15 cellular contexts compared by ENCODE assay signal in the genomic region with DNA sequence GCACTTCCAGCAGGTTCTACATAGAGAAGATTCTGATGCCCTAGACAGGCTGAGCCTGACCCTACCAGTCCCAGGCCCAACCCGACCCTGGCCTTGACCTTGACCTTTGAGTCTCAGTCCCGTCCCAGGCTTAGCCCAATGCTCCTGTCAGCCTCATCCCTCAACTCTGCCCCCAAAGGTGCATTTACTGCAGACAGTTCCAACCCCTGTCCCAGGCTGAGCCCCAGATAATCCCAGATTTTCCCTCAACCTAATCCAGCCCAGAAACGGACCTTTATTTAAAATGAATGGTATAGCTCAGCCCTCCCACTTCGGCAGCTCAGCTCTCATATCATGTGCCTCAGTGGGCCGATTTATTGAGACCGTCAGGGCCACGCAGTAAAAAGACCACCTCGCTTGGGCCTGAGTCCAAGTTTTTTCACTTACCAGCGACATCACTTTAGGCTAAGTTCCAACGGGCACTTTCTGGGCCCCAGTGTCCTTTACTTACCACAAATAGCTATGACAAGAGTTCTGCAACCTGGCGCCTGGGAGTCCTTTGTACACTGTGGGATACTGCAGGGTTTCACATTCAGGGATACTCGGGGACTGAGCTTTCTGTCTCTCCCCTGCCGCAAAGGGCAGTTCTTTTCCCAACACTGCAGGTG.
DNase-seq lines count a peak whose midpoint lies in the region; ATAC-seq and TF ChIP-seq lines count a peak whose summit lies in the region.
"Had no signal": no experiment of that assay in that cellular context is flagged by ENCODE, and none has a peak within 500 bp of the region (broad histone marks: within the 10 kb centered on the region; RNA-seq: fewer than 3 reads in every experiment).

No MANE protein-coding gene starts in this region.

- no peak overlapping the region for H4K8ac ChIP-seq in neuronal stem cell (ENCODE audit: low read depth, low read length)

- H3K79me1 ChIP-seq in neuronal stem cell (ENCODE audit: low read depth, low read length), result no peaks in the 10 kb centered on the region

- H3K9me3 ChIP-seq in neuronal stem cell (replicated peaks in 1 of 2; ENCODE audit: control insufficient read depth in 2 of 2, insufficient read depth in 1 of 2, low read depth in 1 of 2, low read length in 2 of 2), result no peaks in the 10 kb centered on the region
- H3K9me3 ChIP-seq: BLaER1, Caco-2 had no signal

- H3K79me2 ChIP-seq in GM23338 (replicated peaks; ENCODE audit: insufficient read depth), result no peaks in the 10 kb centered on the region

- no peaks in the 10 kb centered on the region for H4K20me1 ChIP-seq in GM23338 (replicated peaks; ENCODE audit: insufficient read depth)
- H4K20me1 ChIP-seq: BLaER1 had no signal

- TF ChIP-seq CTCF in GM23338 (conservative IDR thresholded peaks at IDR 0.05; ENCODE audit: low read depth in 2 of 2) (no peak), brain (conservative IDR thresholded peaks at IDR 0.05) (no peak), nephron (IDR thresholded peaks at IDR 0.05; ENCODE audit: unreplicated experiment in 3 of 3) (no peak)

- no peak overlapping the region for H3K23ac ChIP-seq in neuronal stem cell (ENCODE audit: low read depth, low read length, poor library complexity)

- DNase-seq in GM23338 (ENCODE audit: low spot score) (no peak), neuronal stem cell (ENCODE audit: low spot score) (no peak), NCI-H2081 (lab: John Stamatoyannopoulos, UW) (no peak)
- DNase-seq in activated effector memory CD4-positive, alpha-beta T cell treated with Interleukin-2 at 50 U/mL for 16 hours, result no peak
- DNase-seq: 8988T; AML-193; Caco-2; CD8-positive, alpha-beta memory T cell; DND-41; GDM1 had no signal

- H3K4me3 ChIP-seq in GM23338 (no peak overlapping the region), neuronal stem cell (ENCODE audit: low read length in 2 of 2) (peak overlapping the region in 1 of 2 donors; percentile 39)
- H3K4me3 ChIP-seq: BLaER1 had no signal

- no CpG with 5 or more reads among the region's 13 CpGs for WGBS in neuronal stem cell (ENCODE audit: extremely low coverage in 2 of 2, insufficient read length in 2 of 2, insufficient replicate concordance in 1 of 2), 2 donors

- no peak overlapping the region for H2BK120ac ChIP-seq in neuronal stem cell (ENCODE audit: low read depth, low read length)

- no peak overlapping the region for H3K4ac ChIP-seq in neuronal stem cell (ENCODE audit: low read length)

- H3K27ac Mint-ChIP-seq in GM23338 (no peak overlapping the region), brain (peak overlapping the region; percentile 71 to 96 (median 89)), nephron (peak overlapping the region in 2 of 3 experiments; percentile 16 to 44)
- H3K27ac Mint-ChIP-seq: CD8-positive, alpha-beta memory T cell had no signal

- H3K27me3 Mint-ChIP-seq in GM23338 (ENCODE audit: insufficient read depth, low read depth, poor library complexity) (peaks cover 11% of the 10 kb centered on the region), brain (no peaks in the 10 kb centered on the region), nephron (ENCODE audit: low read depth) (peaks cover 40% of the 10 kb centered on the region)

- H3K9me3 Mint-ChIP-seq in GM23338 (no peaks in the 10 kb centered on the region), brain (no peaks in the 10 kb centered on the region), nephron (no peaks in the 10 kb centered on the region)

- H3K27ac ChIP-seq in GM23338 (ENCODE audit: low read depth) (no peak overlapping the region), neuronal stem cell (replicated peaks; ENCODE audit: low read length) (no peak overlapping the region)
- H3K27ac ChIP-seq: BLaER1 had no signal

- H2BK5ac ChIP-seq in neuronal stem cell (ENCODE audit: low read length), result no peak overlapping the region

- peaks cover 26% of the 10 kb centered on the region for H3K4me1 ChIP-seq in GM23338 (ENCODE audit: insufficient read depth)
- H3K4me1 ChIP-seq in neuronal stem cell (ENCODE audit: control insufficient read depth in 2 of 2, insufficient read depth in 1 of 2, low read depth in 1 of 2, low read length in 2 of 2), result peaks cover 14 to 48% of the 10 kb centered on the region in 2 donors
- H3K4me1 ChIP-seq: Caco-2 had no signal

- ATAC-seq in GM23338, result no peak
- ATAC-seq in HG03520 (IDR thresholded peaks at IDR 0.05; ENCODE audit: unreplicated experiment), result no peak
- ATAC-seq in GM18867 (IDR thresholded peaks at IDR 0.05; ENCODE audit: unreplicated experiment), result no peak

- peak overlapping the region; percentile 15 for H3K18ac ChIP-seq in neuronal stem cell (ENCODE audit: low read length)

- H2AK5ac ChIP-seq in neuronal stem cell (ENCODE audit: low read depth, low read length), result no peak overlapping the region

- H3K9ac ChIP-seq in neuronal stem cell (ENCODE audit: low read depth, low read length, poor library complexity), result no peak overlapping the region
- H3K9ac ChIP-seq: BLaER1 had no signal

- no peak overlapping the region for H4K91ac ChIP-seq in neuronal stem cell (ENCODE audit: low read depth, low read length, poor library complexity)

- H3K4me3 Mint-ChIP-seq in GM23338, result no peak overlapping the region
- H3K4me3 Mint-ChIP-seq in brain, result peak overlapping the region in 4 of 5 experiments; percentile 14 to 71 (median 52)
- no peak overlapping the region for H3K4me3 Mint-ChIP-seq in nephron
- H3K4me3 Mint-ChIP-seq: CD8-positive, alpha-beta memory T cell had no signal

- H3K4me1 Mint-ChIP-seq in GM23338 (peaks cover 34% of the 10 kb centered on the region), brain (peaks cover 60% of the 10 kb centered on the region), nephron (peaks cover 43% of the 10 kb centered on the region)
- H3K4me1 Mint-ChIP-seq: CD8-positive, alpha-beta memory T cell had no signal

- H3K4me2 ChIP-seq in GM23338, result no peak overlapping the region
- H3K4me2 ChIP-seq in neuronal stem cell (ENCODE audit: insufficient read depth, low read length, poor library complexity, severe bottlenecking), result no peak overlapping the region
- H3K4me2 ChIP-seq: BLaER1 had no signal

- peak overlapping the region; percentile 43; the same call in 1 of the 2 replicates for H2AFZ ChIP-seq in GM23338
- H2AFZ ChIP-seq in neuronal stem cell (ENCODE audit: low read length), result peak overlapping the region; percentile 75

- H2BK12ac ChIP-seq in neuronal stem cell (ENCODE audit: low read length), result no peak overlapping the region

- no peak overlapping the region for H3K14ac ChIP-seq in neuronal stem cell (ENCODE audit: low read length)

- H3K27me3 ChIP-seq in GM23338 (ENCODE audit: insufficient read depth) (no peaks in the 10 kb centered on the region), neuronal stem cell (ENCODE audit: control insufficient read depth in 3 of 3, insufficient read depth in 3 of 3, low read depth in 1 of 3, low read length in 3 of 3) (no peaks in the 10 kb centered on the region)
- H3K27me3 ChIP-seq: BLaER1 had no signal

- no peak overlapping the region for H2BK15ac ChIP-seq in neuronal stem cell (ENCODE audit: low read length)

- H3K36me3 ChIP-seq in GM23338 (ENCODE audit: insufficient read depth) (no peaks in the 10 kb centered on the region), neuronal stem cell (replicated peaks in 1 of 2; ENCODE audit: control insufficient read depth in 2 of 2, insufficient read depth in 2 of 2, low read length in 2 of 2) (no peaks in the 10 kb centered on the region)
- H3K36me3 ChIP-seq: BLaER1 had no signal

- H3K9me2 ChIP-seq in GM23338 (ENCODE audit: insufficient read depth), result peaks cover 7% of the 10 kb centered on the region

- no peaks in the 10 kb centered on the region for H3F3A ChIP-seq in GM23338 (replicated peaks; ENCODE audit: low read depth)

- H3K36me3 Mint-ChIP-seq in GM23338 (ENCODE audit: low read depth) (no peaks in the 10 kb centered on the region), brain (no peaks in the 10 kb centered on the region), nephron (ENCODE audit: low read depth) (no peaks in the 10 kb centered on the region)
- H3K36me3 Mint-ChIP-seq: CD8-positive, alpha-beta memory T cell had no signal

TF ChIP-seq in GM23338, 12 proteins besides CTCF, POLR2A, EP300 and RAD21 (continues in another document):
- no peak for TF ChIP-seq ZNF114 (CRISPR knock-in tag; IDR thresholded peaks at IDR 0.05)

Comparison
In these comparisons a context has a peak if more than half of its experiments do, and no peak if none do; other contexts are left out.
1. H3K4me3 Mint-ChIP-seq: peak in brain (4 of 5); none in GM23338 (single experiment) and nephron (0 of 3).